11 cellular contexts compared by ENCODE assay signal in genomic region chr22:23119492-23120414, GRCh38. TPM values are rescaled to one million over a fixed set of nuclear protein-coding genes. Genes with fewer than 3 reads are reported as not detected.
DNase-seq lines count a peak whose midpoint lies in the region; ATAC-seq, FAIRE-seq and TF ChIP-seq lines count a peak whose summit lies in the region.
"Had no signal": no experiment of that assay in that cellular context is flagged by ENCODE, and none has a peak within 500 bp of the region (broad histone marks: within the 10 kb centered on the region; RNA-seq: fewer than 3 reads in every experiment).

No MANE protein-coding gene starts in this region.

- FAIRE-seq in H54 (lab: Jason Lieb, UNC) = no peak

- DNase-seq in Peyer's patch (peak in 2 of 3 donors; percentile 43 to 60), immature natural killer cell (peak; percentile 24 to 34 (median 30)), kidney tubule cell (ENCODE audit: low spot score) (no peak), KG1 (lab: John Stamatoyannopoulos, UW) (no peak), ecto neural progenitor cell (ENCODE audit: low spot score) (no peak), H54 (ENCODE audit: insufficient read length, low spot score) (no peak)
- DNase-seq in activated T-cell treated with anti-CD3 and anti-CD28 coated beads, Interleukin-2, amount 50 U/mL, for 4 hours = peak; percentile 38
- peak; percentile 24 to 71 (median 50) for DNase-seq in stimulated activated naive CD4-positive, alpha-beta T cell (lab: John Stamatoyannopoulos, UW)
- DNase-seq: esophagus squamous epithelium, stomach had no signal

- peak overlapping the region; percentile 67 to 94 (median 82) for H3K27ac Mint-ChIP-seq in immature natural killer cell
- H3K27ac Mint-ChIP-seq: mesothelial cell of epicardium had no signal

- H3K9me3 ChIP-seq in Peyer's patch = no peaks in the 10 kb centered on the region
- H3K9me3 ChIP-seq: esophagus squamous epithelium, stomach had no signal

- no peaks in the 10 kb centered on the region for H3K36me3 Mint-ChIP-seq in activated T-cell treated with anti-CD3 and anti-CD28 coated beads, Interleukin-2, amount 50 U/mL, for 4 hours (ENCODE audit: insufficient read depth)
- peaks cover 0 to 7% (median 4%) of the 10 kb centered on the region in 3 donors for H3K36me3 Mint-ChIP-seq in immature natural killer cell
- H3K36me3 Mint-ChIP-seq: mesothelial cell of epicardium had no signal

- peak overlapping the region; percentile 48 for H3K4me3 Mint-ChIP-seq in activated T-cell treated with anti-CD3 and anti-CD28 coated beads, Interleukin-2, amount 50 U/mL, for 4 hours
- H3K4me3 Mint-ChIP-seq in immature natural killer cell = peak overlapping the region in 2 of 5 donors; percentile 2 to 20
- H3K4me3 Mint-ChIP-seq: mesothelial cell of epicardium had no signal

- H3K9me3 Mint-ChIP-seq in activated T-cell treated with anti-CD3 and anti-CD28 coated beads, Interleukin-2, amount 50 U/mL, for 4 hours = no peaks in the 10 kb centered on the region
- no peaks in the 10 kb centered on the region for H3K9me3 Mint-ChIP-seq in immature natural killer cell
- H3K9me3 Mint-ChIP-seq: mesothelial cell of epicardium had no signal

- H3K27me3 Mint-ChIP-seq in activated T-cell treated with anti-CD3 and anti-CD28 coated beads, Interleukin-2, amount 50 U/mL, for 4 hours (ENCODE audit: low read depth) = no peaks in the 10 kb centered on the region
- peaks cover 0 to 3% (median 1%) of the 10 kb centered on the region in 3 donors for H3K27me3 Mint-ChIP-seq in immature natural killer cell (ENCODE audit: low read depth in 3 of 3)

- H3K27me3 ChIP-seq in Peyer's patch = no peaks in the 10 kb centered on the region
- H3K27me3 ChIP-seq: esophagus squamous epithelium, stomach had no signal

- H3K4me1 ChIP-seq in Peyer's patch = no peaks in the 10 kb centered on the region
- H3K4me1 ChIP-seq: esophagus squamous epithelium had no signal

- H3K4me3 ChIP-seq in Peyer's patch = no peak overlapping the region
- H3K4me3 ChIP-seq: esophagus squamous epithelium, stomach had no signal

- no peaks in the 10 kb centered on the region for H3K36me3 ChIP-seq in Peyer's patch
- H3K36me3 ChIP-seq: esophagus squamous epithelium had no signal

- peak; percentile 91 to 95 for ATAC-seq in activated T-cell treated with anti-CD3 and anti-CD28 coated beads, Interleukin-2, amount 50 U/mL, for 4 hours

- H3K4me1 Mint-ChIP-seq in activated T-cell treated with anti-CD3 and anti-CD28 coated beads, Interleukin-2, amount 50 U/mL, for 4 hours (ENCODE audit: low read depth) = peaks cover 16% of the 10 kb centered on the region
- H3K4me1 Mint-ChIP-seq in immature natural killer cell = peaks cover 10% of the 10 kb centered on the region in 2 donors
- H3K4me1 Mint-ChIP-seq: mesothelial cell of epicardium had no signal

- H3K27ac ChIP-seq in Peyer's patch = no peak overlapping the region
- H3K27ac ChIP-seq: esophagus squamous epithelium had no signal

- no peak for TF ChIP-seq CTCF in Peyer's patch (IDR thresholded peaks at IDR 0.05)

- no peak for TF ChIP-seq POLR2A in Peyer's patch (IDR thresholded peaks at IDR 0.05)
- TF ChIP-seq POLR2A in H54 (IDR thresholded peaks at IDR 0.05; ENCODE audit: low read depth, low read length) = no peak

RNA-seq across cellular contexts. Expression of gene RSPH14, which starts 22.0 kb away (rescaled TPM):
- not detected for total RNA-seq in Peyer's patch
- total RNA-seq in activated T-cell treated with anti-CD3 and anti-CD28 coated beads, Interleukin-2, amount 50 U/mL, for 4 hours = not detected
- under 1 TPM in 2 of 3 donors, not detected in 1; 0.26 to 0.66 TPM for polyA plus RNA-seq in immature natural killer cell
- total RNA-seq: esophagus squamous epithelium, stomach had no signal

RNA-seq across cellular contexts. Expression of gene RAB36, which starts 25.5 kb away (rescaled TPM):
- 1 to 10 TPM in 3 of 4 donors, not detected in 1; 1.0 to 2.5 (median 1.7) TPM for total RNA-seq in Peyer's patch
- under 1 TPM; 0.47 to 0.61 (median 0.49) TPM for total RNA-seq in activated T-cell treated with anti-CD3 and anti-CD28 coated beads, Interleukin-2, amount 50 U/mL, for 4 hours
- 1 to 10 TPM in 2 of 3 donors, not detected in 1; 1.8 to 3.7 TPM for polyA plus RNA-seq in immature natural killer cell

RNA-seq across cellular contexts. Expression of gene GNAZ, which starts 49.4 kb away (rescaled TPM):
- total RNA-seq in Peyer's patch = 1 to 10 TPM in 2 of 4 donors, under 1 TPM in 2; 0.35 to 3.5 (median 1.9) TPM
- total RNA-seq in activated T-cell treated with anti-CD3 and anti-CD28 coated beads, Interleukin-2, amount 50 U/mL, for 4 hours = 1 to 10 TPM in 1 of 3 donors, under 1 TPM in 2; 0.61 to 1.3 (median 0.99) TPM
- under 1 TPM in 2 of 3 donors, not detected in 1; 0.50 to 0.96 TPM for polyA plus RNA-seq in immature natural killer cell

Comparison
In these comparisons a context has a peak if more than half of its experiments do, and no peak if none do; other contexts are left out.
1. DNase-seq: peak in Peyer's patch (2 of 3), activated T-cell treated with anti-CD3 and anti-CD28 coated beads, Interleukin-2, amount 50 U/mL, for 4 hours (single experiment), immature natural killer cell (3 of 3) and stimulated activated naive CD4-positive, alpha-beta T cell (6 of 6); none in kidney tubule cell (single experiment), KG1 (single experiment), ecto neural progenitor cell (single experiment) and H54 (single experiment).